Comparison of ENCODE assay signal across 8 cellular contexts in genomic region chr17:27506348-27507218, GRCh38. TPM values are rescaled to one million over a fixed set of nuclear protein-coding genes. Genes with fewer than 3 reads are reported as not detected.
DNase-seq lines count a peak whose midpoint lies in the region; ATAC-seq and TF ChIP-seq lines count a peak whose summit lies in the region.

No MANE protein-coding gene starts in this region.

- peak; percentile 60 for DNase-seq in DND-41
- peak; percentile 72 for DNase-seq in GM20000 (ENCODE audit: low spot score)
- peak; percentile 93 for DNase-seq in endodermal cell
- no peak for DNase-seq in left colon
- no peak for DNase-seq in cardiac septum (ENCODE audit: low spot score)
- DNase-seq in mucosa of descending colon = no peak

- H3K27me3 Mint-ChIP-seq in endodermal cell (ENCODE audit: insufficient read depth) = no peaks in the 10 kb centered on the region

- H3K79me2 ChIP-seq in DND-41 (ENCODE audit: insufficient read depth, low read length) = no peaks in the 10 kb centered on the region

- 51 to 63% methylated on average over 7 to 15 of the region's 15 CpGs for WGBS in endodermal cell (ENCODE audit: insufficient coverage in 1 of 2, insufficient read length in 1 of 2), 2 experiments

- peaks cover 19% of the 10 kb centered on the region for H3K9me3 Mint-ChIP-seq in endodermal cell

- no peak overlapping the region for H3K9ac ChIP-seq in DND-41 (ENCODE audit: low read depth, low read length)
- H3K9ac ChIP-seq in endodermal cell (ENCODE audit: extremely low read depth, low read length, poor library complexity, severe bottlenecking) = no peak overlapping the region

- peak overlapping the region; percentile 89 for H3K27ac Mint-ChIP-seq in endodermal cell

- H3K4me1 ChIP-seq in DND-41 (ENCODE audit: insufficient read depth, low read length) (peaks cover 9% of the 10 kb centered on the region), endodermal cell (ENCODE audit: control insufficient read depth, insufficient read depth, low read length) (peaks cover 11% of the 10 kb centered on the region), mucosa of descending colon (ENCODE audit: low read depth) (no peaks in the 10 kb centered on the region)

- peaks cover 30% of the 10 kb centered on the region for H3K4me1 Mint-ChIP-seq in endodermal cell

- peaks cover 14% of the 10 kb centered on the region; the same call in 1 of the 2 replicates for H4K20me1 ChIP-seq in DND-41 (ENCODE audit: insufficient read depth, low read length)

- H2AFZ ChIP-seq in DND-41 (ENCODE audit: low read depth, low read length) = no peak overlapping the region

- ATAC-seq in DND-41 (ENCODE audit: insufficient read depth, low read depth) (peak; percentile 75), HG03520 (IDR thresholded peaks at IDR 0.05; ENCODE audit: unreplicated experiment) (peak; percentile 38), left colon (no peak), SK-N-SH treated with all-trans-retinoic acid at 6 μM for 48 hours (no peak), mucosa of descending colon (no peak)

- H3K27ac ChIP-seq in DND-41 (ENCODE audit: low read length) (no peak overlapping the region), endodermal cell (ENCODE audit: low read depth, low read length) (no peak overlapping the region)

- no peak overlapping the region for H3K4me2 ChIP-seq in DND-41 (ENCODE audit: insufficient read depth, low read length)

- TF ChIP-seq CTCF in DND-41 (IDR thresholded peaks at IDR 0.05; ENCODE audit: borderline replicate concordance, extremely low read depth, low read length, poor library complexity, severe bottlenecking) = no peak
- no peak for TF ChIP-seq CTCF in GM20000 (IDR thresholded peaks at IDR 0.05; ENCODE audit: extremely low read depth, missing control alignments)
- no peak for TF ChIP-seq CTCF in endodermal cell (conservative IDR thresholded peaks at IDR 0.05)
- TF ChIP-seq CTCF in mucosa of descending colon (IDR thresholded peaks at IDR 0.05) = no peak

- H3K4me3 ChIP-seq in DND-41 (ENCODE audit: low read depth in 1 of 2, low read length in 2 of 2) = no peak overlapping the region
- peak overlapping the region; percentile 41 for H3K4me3 ChIP-seq in endodermal cell (ENCODE audit: low read length)
- H3K4me3 ChIP-seq in mucosa of descending colon = no peak overlapping the region

- peaks cover 5% of the 10 kb centered on the region for H3K9me3 ChIP-seq in DND-41 (ENCODE audit: insufficient read depth, low read length, severe bottlenecking)
- peaks cover 12% of the 10 kb centered on the region for H3K9me3 ChIP-seq in endodermal cell (ENCODE audit: control insufficient read depth, low read length)
- peaks cover 3% of the 10 kb centered on the region for H3K9me3 ChIP-seq in mucosa of descending colon

- H3K27me3 ChIP-seq in DND-41 (ENCODE audit: insufficient read depth, low read length, poor library complexity) (no peaks in the 10 kb centered on the region), endodermal cell (ENCODE audit: control insufficient read depth, insufficient read depth, low read length, poor library complexity, severe bottlenecking) (no peaks in the 10 kb centered on the region)

- H3K4me3 Mint-ChIP-seq in endodermal cell = peak overlapping the region; percentile 19

- H3K36me3 ChIP-seq in DND-41 (ENCODE audit: insufficient read depth, low read length) (no peaks in the 10 kb centered on the region), endodermal cell (ENCODE audit: control insufficient read depth, insufficient read depth, low read length) (no peaks in the 10 kb centered on the region), mucosa of descending colon (ENCODE audit: low read depth) (no peaks in the 10 kb centered on the region)

- intact Hi-C loops in left colon (cut with DNase I, micrococcal nuclease) (no loop called here), cardiac septum (cut with DNase I) (no loop called here), mucosa of descending colon (cut with DNase I, micrococcal nuclease) (no loop called here)

- H3K36me3 Mint-ChIP-seq in endodermal cell (ENCODE audit: low read depth) = peaks cover 24% of the 10 kb centered on the region

TF ChIP-seq in SK-N-SH treated with all-trans-retinoic acid at 6 μM for 48 hours, 23 proteins besides CTCF, POLR2A, EP300 and RAD21:
- no peak for TF ChIP-seq ZC3H10 (CRISPR knock-in tag; IDR thresholded peaks at IDR 0.05)

RNA-seq across cellular contexts. Expression of gene KSR1, which starts 50.3 kb away (rescaled TPM):
- total RNA-seq in endodermal cell (10 to 100 TPM; 33.7 to 46.3 TPM), left colon (10 to 100 TPM; 19.0 to 29.1 TPM), cardiac septum (13.6 TPM), mucosa of descending colon (10 to 100 TPM; 20.5 to 50.4 (median 21.3) TPM)
- polyA plus RNA-seq in endodermal cell (2013, experiment 1 of 2) = 18.3 TPM
- polyA plus RNA-seq in endodermal cell (2013, experiment 2 of 2) = 18.3 TPM

Comparison
In these comparisons a context has a peak if more than half of its experiments do, and no peak if none do; other contexts are left out.
1. ATAC-seq: peak in DND-41 (single experiment) and HG03520 (single experiment); none in left colon (single experiment), SK-N-SH treated with all-trans-retinoic acid at 6 μM for 48 hours (single experiment) and mucosa of descending colon (single experiment).
2. DNase-seq: peak in DND-41 (single experiment), GM20000 (single experiment) and endodermal cell (single experiment); none in left colon (0 of 2), cardiac septum (single experiment) and mucosa of descending colon (0 of 3).